In genomic region chr1:211808475-211808874, GRCh38 we compare ENCODE assay signal across 29 cellular contexts.
"Had no signal": no experiment of that assay in that cellular context is flagged by ENCODE, and none has a peak within 500 bp of the region (broad histone marks: within the 10 kb centered on the region; RNA-seq: fewer than 3 reads in every experiment).

No MANE protein-coding gene starts in this region.

- ATAC-seq: naive thymus-derived CD8-positive, alpha-beta T cell; psoas muscle; right cardiac atrium; right lobe of liver; stimulated activated effector memory CD8-positive, alpha-beta T cell treated with anti-CD3 and anti-CD28 coated beads, Interleukin-12 subunit alpha, Interleukin-12 subunit beta, amount 100 ng/mL, for 72 hours; stimulated activated naive CD8-positive, alpha-beta T cell treated with anti-CD3 and anti-CD28 coated beads, Interleukin-15, amount 100 ng/mL, for 72 hours; stimulated activated naive CD8-positive, alpha-beta T cell treated with anti-CD3 and anti-CD28 coated beads, Interleukin-15, Interleukin-2, amounts not matched to agents 100 U/mL and 50 U/mL, for 24 hours; upper lobe of right lung had no signal

- H3K27ac ChIP-seq: neural progenitor cell, ovary, parathyroid adenoma, psoas muscle, right lobe of liver, sigmoid colon, suprapubic skin, testis, tibial artery, transverse colon, upper lobe of right lung, uterus had no signal

- H3K79me2 ChIP-seq: parathyroid adenoma had no signal

- H3K4me1 Mint-ChIP-seq: nephron; neural progenitor cell; stimulated activated effector memory CD8-positive, alpha-beta T cell treated with anti-CD3 and anti-CD28 coated beads, Interleukin-12 subunit alpha, Interleukin-12 subunit beta, amount 100 ng/mL, for 72 hours; stimulated activated naive CD8-positive, alpha-beta T cell treated with anti-CD3 and anti-CD28 coated beads, Interleukin-15, amount 100 ng/mL, for 72 hours had no signal

- H3K27me3 ChIP-seq: neural progenitor cell, ovary, right lobe of liver, sigmoid colon, suprapubic skin, testis, tibial artery, transverse colon, upper lobe of right lung, uterus had no signal

- H2AFZ ChIP-seq: neural progenitor cell, parathyroid adenoma had no signal

- H3K27ac Mint-ChIP-seq: naive thymus-derived CD8-positive, alpha-beta T cell; nephron; neural progenitor cell; progenitor cell of endocrine pancreas; stimulated activated effector memory CD8-positive, alpha-beta T cell treated with anti-CD3 and anti-CD28 coated beads, Interleukin-12 subunit alpha, Interleukin-12 subunit beta, amount 100 ng/mL, for 72 hours; stimulated activated naive CD8-positive, alpha-beta T cell treated with anti-CD3 and anti-CD28 coated beads, Interleukin-15, amount 100 ng/mL, for 72 hours; type B pancreatic cell had no signal

- H3K4me1 ChIP-seq: neural progenitor cell, parathyroid adenoma, psoas muscle, suprapubic skin, testis, tibial artery, transverse colon, upper lobe of right lung, uterus had no signal

- H3K9me3 Mint-ChIP-seq: stimulated activated effector memory CD8-positive, alpha-beta T cell treated with anti-CD3 and anti-CD28 coated beads, Interleukin-12 subunit alpha, Interleukin-12 subunit beta, amount 100 ng/mL, for 72 hours; type B pancreatic cell had no signal

- H3K4me2 ChIP-seq: neural progenitor cell had no signal

- H3K4me3 ChIP-seq: neural progenitor cell, ovary, psoas muscle, right lobe of liver, sigmoid colon, suprapubic skin, testis, tibial artery, transverse colon, upper lobe of right lung, uterus had no signal

- H3K9me3 ChIP-seq: ovary, psoas muscle, right lobe of liver, sigmoid colon, suprapubic skin, testis, tibial artery, transverse colon, upper lobe of right lung, uterus had no signal

- H3K27me3 Mint-ChIP-seq: naive thymus-derived CD8-positive, alpha-beta T cell; progenitor cell of endocrine pancreas; stimulated activated naive CD8-positive, alpha-beta T cell treated with anti-CD3 and anti-CD28 coated beads, Interleukin-15, amount 100 ng/mL, for 72 hours; type B pancreatic cell had no signal

- DNase-seq: naive thymus-derived CD8-positive, alpha-beta T cell; occipital lobe; ovary; posterior cingulate gyrus; psoas muscle; right cardiac atrium; right lobe of liver; sigmoid colon; small intestine; stimulated activated CD4-positive, alpha-beta T cell treated with anti-CD3 and anti-CD28 coated beads, Interleukin-15, amount 100 ng/mL, for 24 hours; stimulated activated CD4-positive, alpha-beta T cell treated with anti-CD3 and anti-CD28 coated beads, Interleukin-2, amount 100 ng/mL, for 24 hours; stimulated activated CD4-positive, alpha-beta T cell treated with anti-CD3 and anti-CD28 coated beads, Interleukin-2, amount 100 ng/mL, for 48 hours; stimulated activated CD4-positive, alpha-beta T cell treated with anti-CD3 and anti-CD28 coated beads, Interleukin-4, amount 100 ng/mL, for 24 hours; stimulated activated naive CD4-positive, alpha-beta T cell; stimulated activated naive CD8-positive, alpha-beta T cell treated with anti-CD3 and anti-CD28 coated beads, Interleukin-15, amount 100 ng/mL, for 72 hours; stimulated activated naive CD8-positive, alpha-beta T cell treated with anti-CD3 and anti-CD28 coated beads, Interleukin-15, Interleukin-2, amounts not matched to agents 100 U/mL and 50 U/mL, for 24 hours; substantia nigra; testis; tibial artery; transverse colon; upper lobe of right lung; uterus had no signal

- H3K9ac ChIP-seq: neural progenitor cell, parathyroid adenoma had no signal

- H3K4me3 Mint-ChIP-seq: naive thymus-derived CD8-positive, alpha-beta T cell; nephron; neural progenitor cell; stimulated activated effector memory CD8-positive, alpha-beta T cell treated with anti-CD3 and anti-CD28 coated beads, Interleukin-12 subunit alpha, Interleukin-12 subunit beta, amount 100 ng/mL, for 72 hours; stimulated activated naive CD8-positive, alpha-beta T cell treated with anti-CD3 and anti-CD28 coated beads, Interleukin-15, amount 100 ng/mL, for 72 hours; type B pancreatic cell had no signal

- H3K36me3 ChIP-seq: neural progenitor cell, ovary, uterus had no signal
